13 cellular contexts compared by ENCODE assay signal in the genomic region with DNA sequence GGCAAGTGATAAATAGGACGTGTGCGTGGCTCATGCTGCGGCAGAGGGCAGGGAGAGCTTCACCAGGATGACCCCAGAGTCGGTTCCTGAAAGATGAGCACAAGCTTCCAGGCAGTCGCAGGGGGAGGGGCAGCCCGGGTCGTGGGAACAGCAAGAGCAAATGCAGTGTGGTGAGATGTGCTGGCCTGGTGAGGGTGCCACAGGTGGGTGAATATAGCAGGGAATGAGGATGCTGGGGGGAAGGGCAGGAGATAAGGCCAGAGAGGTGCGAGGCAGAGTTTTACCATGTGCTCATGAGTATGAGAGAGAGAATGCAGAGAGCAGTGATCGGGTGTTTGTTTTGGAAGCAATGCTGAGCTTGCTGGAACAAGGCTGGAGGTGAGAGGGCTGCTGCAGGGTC.
DNase-seq lines count a peak whose midpoint lies in the region; ATAC-seq and TF ChIP-seq lines count a peak whose summit lies in the region.
"Had no signal": no experiment of that assay in that cellular context is flagged by ENCODE, and none has a peak within 500 bp of the region (broad histone marks: within the 10 kb centered on the region; RNA-seq: fewer than 3 reads in every experiment).

No MANE protein-coding gene starts in this region.

- H3K9me3 ChIP-seq in esophagus muscularis mucosa (no peaks in the 10 kb centered on the region), osteoblast (ENCODE audit: low read depth, low read length) (no peaks in the 10 kb centered on the region)
- H3K9me3 ChIP-seq: thoracic aorta had no signal

- H3K36me3 Mint-ChIP-seq in brain = peaks cover 6% of the 10 kb centered on the region

- H3K36me3 ChIP-seq in esophagus muscularis mucosa = no peaks in the 10 kb centered on the region
- no peaks in the 10 kb centered on the region for H3K36me3 ChIP-seq in osteoblast (ENCODE audit: insufficient read depth, low read length)
- H3K36me3 ChIP-seq: thoracic aorta had no signal

- no peak overlapping the region for H3K4me2 ChIP-seq in osteoblast (ENCODE audit: insufficient read depth, low read length)

- H3K9me3 Mint-ChIP-seq in brain = no peaks in the 10 kb centered on the region

- no peaks in the 10 kb centered on the region for H3K27me3 Mint-ChIP-seq in brain

- WGBS in esophagus muscularis mucosa = 65% methylated on average over 9 of the region's 9 CpGs

- H2AFZ ChIP-seq in osteoblast (ENCODE audit: low read length) = no peak overlapping the region

- TF ChIP-seq EP300 in esophagus muscularis mucosa (IDR thresholded peaks at IDR 0.05) = no peak

- TF ChIP-seq CTCF in brain (conservative IDR thresholded peaks at IDR 0.05) (no peak), esophagus muscularis mucosa (IDR thresholded peaks at IDR 0.05) (no peak), osteoblast (IDR thresholded peaks at IDR 0.05; ENCODE audit: extremely low read depth, low read depth, low read length) (no peak)

- no peak for ATAC-seq in HG03025 (IDR thresholded peaks at IDR 0.05; ENCODE audit: low FRiP score, unreplicated experiment)

- no peak overlapping the region for H3K27ac ChIP-seq in esophagus muscularis mucosa (replicated peaks in 1 of 4)
- H3K27ac ChIP-seq in osteoblast (ENCODE audit: low read depth, low read length) = no peak overlapping the region
- H3K27ac ChIP-seq: thoracic aorta had no signal

- peaks cover 12% of the 10 kb centered on the region for H4K20me1 ChIP-seq in osteoblast (ENCODE audit: insufficient read depth, low read length)

- H3K4me1 Mint-ChIP-seq in brain = peaks cover 26% of the 10 kb centered on the region

- DNase-seq in A172 (ENCODE audit: low spot score) = peak; percentile 29
- DNase-seq in EH (ENCODE audit: low read depth) = peak; percentile 29
- peak; percentile 76 for DNase-seq in islet precursor cell
- no peak for DNase-seq in OCI-M1 (lab: John Stamatoyannopoulos, UW)
- no peak for DNase-seq in esophagus muscularis mucosa (ENCODE audit: extremely low spot score)
- DNase-seq in osteoblast (ENCODE audit: insufficient read length, low spot score, missing footprints) = no peak
- DNase-seq: activated CD4-positive, alpha-beta T cell treated with anti-CD3 and anti-CD28 coated beads, Interleukin-2, amount 50 U/mL, for 1 hour; EL; NCI-H774 had no signal

- H3K4me3 Mint-ChIP-seq in brain = no peak overlapping the region

- intact Hi-C loops in esophagus muscularis mucosa (cut with DNase I) = no loop called here

- H3K27me3 ChIP-seq in esophagus muscularis mucosa (no peaks in the 10 kb centered on the region), osteoblast (ENCODE audit: insufficient read depth, low read length) (no peaks in the 10 kb centered on the region)

- H3K79me2 ChIP-seq in osteoblast (ENCODE audit: insufficient read depth, low read length) = no peaks in the 10 kb centered on the region

- no peak for TF ChIP-seq POLR2A in esophagus muscularis mucosa (IDR thresholded peaks at IDR 0.05; ENCODE audit: low read depth)

- H3K4me3 ChIP-seq in esophagus muscularis mucosa = no peak overlapping the region
- H3K4me3 ChIP-seq in osteoblast (ENCODE audit: insufficient read depth, low read length) = no peak overlapping the region
- H3K4me3 ChIP-seq: GM12878, thoracic aorta had no signal

- H3K4me1 ChIP-seq in esophagus muscularis mucosa (peaks cover 0 to 43% (median 36%) of the 10 kb centered on the region in 4 donors), osteoblast (ENCODE audit: insufficient read depth, low read length) (peaks cover 30% of the 10 kb centered on the region)

- peak overlapping the region in 3 of 5 experiments; percentile 6 to 50 (median 28) for H3K27ac Mint-ChIP-seq in brain

Comparison
In these comparisons a context has a peak if more than half of its experiments do, and no peak if none do; other contexts are left out.
1. DNase-seq: peak in A172 (single experiment), EH (single experiment) and islet precursor cell (single experiment); none in OCI-M1 (single experiment), esophagus muscularis mucosa (single experiment) and osteoblast (single experiment).